25 cellular contexts compared by ENCODE assay signal in genomic region chr17:37417852-37418251, GRCh38. TPM values are rescaled to one million over a fixed set of nuclear protein-coding genes. Genes with fewer than 3 reads are reported as not detected.
"Had no signal": no experiment of that assay in that cellular context is flagged by ENCODE, and none has a peak within 500 bp of the region (broad histone marks: within the 10 kb centered on the region; RNA-seq: fewer than 3 reads in every experiment).

No MANE protein-coding gene starts in this region.

- H3K4me1 Mint-ChIP-seq: neural crest cell had no signal

- H3K9me3 Mint-ChIP-seq: activated CD4-positive, alpha-beta T cell treated with anti-CD3 and anti-CD28 coated beads, Interleukin-2, amount 10 ng/mL, durations not matched to agents 7 days and 5 days; activated naive CD4-positive, alpha-beta T cell treated with anti-CD3 and anti-CD28 coated beads for 36 hours; activated T-cell treated with anti-CD3 and anti-CD28 coated beads, Interleukin-2, amount 50 U/mL, for 24 hours; dendritic cell treated with granulocyte-macrophage colony-stimulating factor and Interleukin-4, amounts not matched to agents 40 ng/mL and 50 ng/mL, for 4 days; neural crest cell; T-cell had no signal

- H3K4me3 ChIP-seq: heart right ventricle, left ventricle myocardium inferior, right atrium auricular region, skin epidermis, thoracic aorta, upper lobe of left lung had no signal

- H3K4me3 Mint-ChIP-seq: activated CD4-positive, alpha-beta T cell treated with anti-CD3 and anti-CD28 coated beads, Interleukin-2, amount 10 ng/mL, durations not matched to agents 7 days and 5 days; activated CD8-positive, alpha-beta T cell treated with anti-CD3 and anti-CD28 coated beads, Interleukin-2, amount 10 ng/mL, durations not matched to agents 7 days and 5 days; activated naive CD4-positive, alpha-beta T cell treated with anti-CD3 and anti-CD28 coated beads for 36 hours; activated T-cell treated with anti-CD3 and anti-CD28 coated beads, Interleukin-2, amount 50 U/mL, for 24 hours; dendritic cell treated with granulocyte-macrophage colony-stimulating factor and Interleukin-4, amounts not matched to agents 40 ng/mL and 50 ng/mL, for 4 days; neural crest cell; T-cell had no signal

- ATAC-seq: activated CD8-positive, alpha-beta T cell treated with anti-CD3 and anti-CD28 coated beads, Interleukin-2, amount 10 ng/mL, durations not matched to agents 7 days and 5 days; heart right ventricle; T-cell had no signal

- DNase-seq: activated CD4-positive, alpha-beta T cell treated with anti-CD3 and anti-CD28 coated beads, Interleukin-2, amount 10 ng/mL, durations not matched to agents 7 days and 5 days; activated CD4-positive, CD25-positive, alpha-beta regulatory T cell; activated CD8-positive, alpha-beta T cell treated with anti-CD3 and anti-CD28 coated beads, Interleukin-2, amount 10 ng/mL, durations not matched to agents 7 days and 5 days; activated naive CD4-positive, alpha-beta T cell treated with anti-CD3 and anti-CD28 coated beads for 36 hours; activated T-cell treated with anti-CD3 and anti-CD28 coated beads, Interleukin-2, amount 50 U/mL, for 24 hours; anterior cingulate cortex; effector CD8-positive, alpha-beta T cell; heart right ventricle; kidney glomerular epithelial cell; left ventricle myocardium inferior; mammary epithelial cell; stimulated activated CD4-positive, alpha-beta T cell treated with anti-CD3 and anti-CD28 coated beads, Interleukin-15, amount 100 ng/mL, for 24 hours; stimulated activated CD4-positive, alpha-beta T cell treated with anti-CD3 and anti-CD28 coated beads, Interleukin-2, amount 100 ng/mL, for 48 hours; T-cell; T-helper 9 cell; upper lobe of left lung had no signal

- H3K27ac Mint-ChIP-seq: activated CD4-positive, alpha-beta T cell treated with anti-CD3 and anti-CD28 coated beads, Interleukin-2, amount 10 ng/mL, durations not matched to agents 7 days and 5 days; activated CD8-positive, alpha-beta T cell treated with anti-CD3 and anti-CD28 coated beads, Interleukin-2, amount 10 ng/mL, durations not matched to agents 7 days and 5 days; activated naive CD4-positive, alpha-beta T cell treated with anti-CD3 and anti-CD28 coated beads for 36 hours; activated T-cell treated with anti-CD3 and anti-CD28 coated beads, Interleukin-2, amount 50 U/mL, for 24 hours; dendritic cell treated with granulocyte-macrophage colony-stimulating factor and Interleukin-4, amounts not matched to agents 40 ng/mL and 50 ng/mL, for 4 days; progenitor cell of endocrine pancreas; T-cell had no signal

- H3K27me3 Mint-ChIP-seq: activated CD4-positive, alpha-beta T cell treated with anti-CD3 and anti-CD28 coated beads, Interleukin-2, amount 10 ng/mL, durations not matched to agents 7 days and 5 days; activated T-cell treated with anti-CD3 and anti-CD28 coated beads, Interleukin-2, amount 50 U/mL, for 24 hours; dendritic cell treated with granulocyte-macrophage colony-stimulating factor and Interleukin-4, amounts not matched to agents 40 ng/mL and 50 ng/mL, for 4 days; progenitor cell of endocrine pancreas; T-cell had no signal

RNA-seq across cellular contexts. Expression of gene C17orf78, which starts 42.1 kb away (rescaled TPM):
- total RNA-seq: activated CD4-positive, alpha-beta T cell treated with anti-CD3 and anti-CD28 coated beads, Interleukin-2, amount 10 ng/mL, durations not matched to agents 7 days and 5 days; activated CD8-positive, alpha-beta T cell treated with anti-CD3 and anti-CD28 coated beads, Interleukin-2, amount 10 ng/mL, durations not matched to agents 7 days and 5 days; activated naive CD4-positive, alpha-beta T cell treated with anti-CD3 and anti-CD28 coated beads for 36 hours; cerebellum; heart right ventricle; left ventricle myocardium inferior; mammary epithelial cell; myocyte; neural crest cell; omental fat pad; progenitor cell of endocrine pancreas; right atrium auricular region; T-cell; thoracic aorta; upper lobe of left lung had no signal
